Comparison of ENCODE assay signal across 13 cellular contexts in the genomic region with DNA sequence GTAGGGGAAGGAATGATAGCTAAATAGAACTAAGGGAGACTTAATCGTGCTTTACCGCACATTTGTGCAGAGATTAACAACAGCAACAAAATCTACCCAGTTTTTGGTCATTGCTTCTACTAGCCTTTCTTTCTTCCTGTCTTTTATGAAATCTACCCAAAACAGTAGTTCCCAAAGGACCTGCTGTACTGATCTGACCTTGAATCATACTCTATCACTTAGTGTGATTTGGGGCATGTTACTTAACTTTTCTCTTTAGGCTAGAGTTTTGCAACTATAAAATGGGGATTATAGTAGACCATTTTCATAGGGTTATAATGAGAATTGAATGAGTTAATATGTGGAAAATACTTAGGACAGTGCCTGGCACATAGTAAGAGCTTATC. TPM values are rescaled to one million over a fixed set of nuclear protein-coding genes. Genes with fewer than 3 reads are reported as not detected.
DNase-seq lines count a peak whose midpoint lies in the region; FAIRE-seq and TF ChIP-seq lines count a peak whose summit lies in the region.
"Had no signal": no experiment of that assay in that cellular context is flagged by ENCODE, and none has a peak within 500 bp of the region (broad histone marks: within the 10 kb centered on the region; RNA-seq: fewer than 3 reads in every experiment).

No MANE protein-coding gene starts in this region.

- H4K20me1 ChIP-seq in H1 (replicated peaks in 1 of 2; ENCODE audit: control insufficient read depth in 1 of 2, insufficient read depth in 2 of 2, low read length in 2 of 2) = peaks cover 0 to 5% of the 10 kb centered on the region in 2 experiments

- H2BK20ac ChIP-seq in H1 (ENCODE audit: low read length) = peak overlapping the region; percentile 53; the same call in 1 of the 2 replicates

- no peaks in the 10 kb centered on the region for H3K9me3 Mint-ChIP-seq in T-helper 2 cell treated with Interferon-gamma antibody and Interleukin-4, amounts not matched to agents 5 μg/mL and 100 μg/mL, for 36 hours

- no peaks in the 10 kb centered on the region; the same call in 1 of the 2 replicates for H3K79me1 ChIP-seq in H1 (ENCODE audit: low read depth, low read length)

- no peak overlapping the region for H3K4me3 ChIP-seq in HUES48 (ENCODE audit: low read depth, low read length)
- no peak overlapping the region for H3K4me3 ChIP-seq in H1 (ENCODE audit: extremely low read depth in 1 of 4, insufficient read depth in 2 of 4, low read depth in 3 of 4, low read length in 4 of 4)
- H3K4me3 ChIP-seq in liver (ENCODE audit: low read depth in 1 of 3, low read length in 3 of 3) = no peak overlapping the region
- H3K4me3 ChIP-seq in effector memory CD4-positive, alpha-beta T cell (ENCODE audit: insufficient read depth, low read depth, low read length, poor library complexity, severe bottlenecking) = no peak overlapping the region

- WGBS in H1 (ENCODE audit: extremely low coverage in 1 of 2, insufficient coverage in 1 of 2, insufficient read length in 1 of 2, insufficient replicate concordance in 2 of 2, low coverage in 1 of 2, low lambda C conversion rate in 2 of 2, missing lambda C conversion rate in 1 of 2), 2 experiments = 70% methylated on average over 2 of the region's 2 CpGs; no CpG with 5 or more reads in 1 of the 2 experiments
- 70% methylated on average over 2 of the region's 2 CpGs for WGBS in liver

- no peak overlapping the region for H4K5ac ChIP-seq in H1 (ENCODE audit: insufficient read length, low read depth, low read length)

- no peak overlapping the region for H2BK120ac ChIP-seq in H1 (replicated peaks; ENCODE audit: low read depth, low read length)

- H3K4me1 ChIP-seq in HUES48 (ENCODE audit: control insufficient read depth, insufficient read depth, low read length) (peaks cover 72% of the 10 kb centered on the region), H1 (replicated peaks in 1 of 4; ENCODE audit: control insufficient read depth in 3 of 4, insufficient read depth in 4 of 4, low read length in 3 of 4) (peaks cover 3 to 25% (median 17%) of the 10 kb centered on the region in 4 experiments), liver (ENCODE audit: control insufficient read depth in 4 of 4, insufficient read depth in 4 of 4, low read length in 3 of 4) (peaks cover 26 to 79% (median 73%) of the 10 kb centered on the region in 4 donors)
- no peaks in the 10 kb centered on the region for H3K4me1 ChIP-seq in effector memory CD4-positive, alpha-beta T cell (ENCODE audit: control insufficient read depth, insufficient read depth, low read length, poor library complexity, severe bottlenecking)

- H3K36me3 ChIP-seq in HUES48 (ENCODE audit: control insufficient read depth, insufficient read depth, low read length) (no peaks in the 10 kb centered on the region), H1 (ENCODE audit: control insufficient read depth in 2 of 4, insufficient read depth in 4 of 4, low read length in 3 of 4) (no peaks in the 10 kb centered on the region), liver (ENCODE audit: control insufficient read depth in 4 of 4, insufficient read depth in 3 of 4, low read depth in 1 of 4, low read length in 3 of 4) (no peaks in the 10 kb centered on the region)
- H3K36me3 ChIP-seq in effector memory CD4-positive, alpha-beta T cell (ENCODE audit: control insufficient read depth, insufficient read depth, low read length) = no peaks in the 10 kb centered on the region
- H3K36me3 ChIP-seq: brain microvascular endothelial cell had no signal

- H3K23me2 ChIP-seq in H1 (ENCODE audit: low read depth, low read length) = no peaks in the 10 kb centered on the region

- H2AK5ac ChIP-seq in H1 (ENCODE audit: low read depth, low read length) = no peak overlapping the region

- no peak for TF ChIP-seq CTCF in H1 (IDR thresholded peaks at IDR 0.05; ENCODE audit: control extremely low read depth in 1 of 3, insufficient read depth in 1 of 3, low read depth in 1 of 3, low read length in 3 of 3)
- no peak for TF ChIP-seq CTCF in liver (IDR thresholded peaks at IDR 0.05; ENCODE audit: low read depth, low read length, missing input control)

- no peak overlapping the region for H2BK15ac ChIP-seq in H1 (ENCODE audit: low read length)

- no peaks in the 10 kb centered on the region for H3K4me1 Mint-ChIP-seq in T-helper 2 cell treated with Interferon-gamma antibody and Interleukin-4, amounts not matched to agents 5 μg/mL and 100 μg/mL, for 36 hours (ENCODE audit: low read depth)
- H3K4me1 Mint-ChIP-seq: activated CD8-positive, alpha-beta memory T cell treated with anti-CD3 and anti-CD28 coated beads, Interleukin-2, amount 10 ng/mL, durations not matched to agents 7 days and 5 days had no signal

- no peak overlapping the region for H3K4me2 ChIP-seq in H1 (ENCODE audit: insufficient read depth in 1 of 2, low read depth in 2 of 2, low read length in 2 of 2)

- H4K8ac ChIP-seq in H1 (ENCODE audit: extremely low read depth, insufficient read depth, low read length) = no peak overlapping the region

- H3K9ac ChIP-seq in HUES48 (ENCODE audit: low read depth, low read length) (no peak overlapping the region), H1 (replicated peaks in 1 of 4; ENCODE audit: extremely low read depth in 1 of 4, low read depth in 3 of 4, low read length in 3 of 4) (no peak overlapping the region), liver (ENCODE audit: low read depth in 1 of 2, low read length in 2 of 2) (peak overlapping the region in 1 of 2 donors; percentile 51)

- no peak for TF ChIP-seq EP300 in H1 (IDR thresholded peaks at IDR 0.05; ENCODE audit: borderline replicate concordance in 1 of 2, low read depth in 2 of 2, low read length in 2 of 2)

- no peaks in the 10 kb centered on the region for H3K36me3 Mint-ChIP-seq in T-helper 2 cell treated with Interferon-gamma antibody and Interleukin-4, amounts not matched to agents 5 μg/mL and 100 μg/mL, for 36 hours (ENCODE audit: low read depth)
- H3K36me3 Mint-ChIP-seq: activated CD8-positive, alpha-beta memory T cell treated with anti-CD3 and anti-CD28 coated beads, Interleukin-2, amount 10 ng/mL, durations not matched to agents 7 days and 5 days had no signal

- no peak overlapping the region for H2BK5ac ChIP-seq in H1 (ENCODE audit: low read depth, low read length)

- CTCF ChIA-PET in H1 (lab: Charles Lee; ENCODE audit: partially characterized antibody) = interaction anchor here (0.6 to 1.2 kb wide), 7 partner anchors 10 to 79 kb away, joined by 3 to 10 read pairs (median 3); no protein-coding TSS in a partner anchor

- POLR2A ChIA-PET in H1 (lab: Charles Lee; ENCODE audit: partially characterized antibody) = interaction anchor here (0.8 to 1.1 kb wide), 3 partner anchors 10 to 14 kb away, joined by 3 to 4 read pairs (median 3); no protein-coding TSS in a partner anchor

- no peak overlapping the region for H4K91ac ChIP-seq in H1 (replicated peaks; ENCODE audit: insufficient read length, low read length)

- TF ChIP-seq POLR2A in H1 (IDR thresholded peaks at IDR 0.05; ENCODE audit: control extremely low read depth in 1 of 2, low read depth in 2 of 2, low read length in 2 of 2) (no peak), erythroblast (IDR thresholded peaks at IDR 0.05; ENCODE audit: low read length) (no peak)

- no peak overlapping the region for H3K14ac ChIP-seq in H1 (ENCODE audit: insufficient read length)

- H3K27me3 ChIP-seq in HUES48 (ENCODE audit: control insufficient read depth, insufficient read depth, low read length) = no peaks in the 10 kb centered on the region
- no peaks in the 10 kb centered on the region for H3K27me3 ChIP-seq in H1 (replicated peaks in 1 of 4; ENCODE audit: control insufficient read depth in 3 of 4, extremely low read depth in 1 of 4, insufficient read depth in 3 of 4, low read length in 3 of 4)
- no peaks in the 10 kb centered on the region for H3K27me3 ChIP-seq in liver (ENCODE audit: control insufficient read depth in 4 of 4, insufficient read depth in 4 of 4, low read length in 3 of 4)
- H3K27me3 ChIP-seq in effector memory CD4-positive, alpha-beta T cell (replicated peaks; ENCODE audit: control insufficient read depth, insufficient read depth, low read length, poor library complexity, severe bottlenecking) = no peaks in the 10 kb centered on the region
- H3K27me3 ChIP-seq: brain microvascular endothelial cell had no signal

- H3K27me3 Mint-ChIP-seq in T-helper 2 cell treated with Interferon-gamma antibody and Interleukin-4, amounts not matched to agents 5 μg/mL and 100 μg/mL, for 36 hours (ENCODE audit: low read depth) = peaks cover 4% of the 10 kb centered on the region

- TF ChIP-seq RAD21 in H1 (IDR thresholded peaks at IDR 0.05 in 1 of 2, conservative IDR thresholded peaks at IDR 0.05 in 1 of 2; ENCODE audit: low read depth in 2 of 2, low read length in 2 of 2) = no peak
- no peak for TF ChIP-seq RAD21 in liver (IDR thresholded peaks at IDR 0.05)

- H3K23ac ChIP-seq in H1 (ENCODE audit: insufficient read length) = no peak overlapping the region

- no peak for FAIRE-seq in H1 (lab: Jason Lieb, UNC)

- H2BK12ac ChIP-seq in H1 (ENCODE audit: low read depth, low read length) = no peak overlapping the region

- H3K56ac ChIP-seq in H1 (replicated peaks; ENCODE audit: insufficient read length, low read depth, low read length) = no peak overlapping the region

- no peak overlapping the region; the same call in 1 of the 2 replicates for H3K18ac ChIP-seq in H1 (ENCODE audit: extremely low read depth, low read length)

- no peak overlapping the region for H2AFZ ChIP-seq in H1 (ENCODE audit: low read length)

- no peak overlapping the region for H3K27ac Mint-ChIP-seq in T-helper 2 cell treated with Interferon-gamma antibody and Interleukin-4, amounts not matched to agents 5 μg/mL and 100 μg/mL, for 36 hours
- H3K27ac Mint-ChIP-seq: activated CD8-positive, alpha-beta memory T cell treated with anti-CD3 and anti-CD28 coated beads, Interleukin-2, amount 10 ng/mL, durations not matched to agents 7 days and 5 days had no signal

- no peak overlapping the region for H3K4me3 Mint-ChIP-seq in T-helper 2 cell treated with Interferon-gamma antibody and Interleukin-4, amounts not matched to agents 5 μg/mL and 100 μg/mL, for 36 hours
- H3K4me3 Mint-ChIP-seq: activated CD8-positive, alpha-beta memory T cell treated with anti-CD3 and anti-CD28 coated beads, Interleukin-2, amount 10 ng/mL, durations not matched to agents 7 days and 5 days had no signal

- H3K27ac ChIP-seq in HUES48 (ENCODE audit: low read depth, low read length) (peak overlapping the region; percentile 86), H1 (ENCODE audit: low read depth, low read length) (no peak overlapping the region), liver (ENCODE audit: low read depth in 1 of 2, low read length in 2 of 2) (peak overlapping the region; percentile 40 to 50)
- no peak overlapping the region for H3K27ac ChIP-seq in effector memory CD4-positive, alpha-beta T cell (ENCODE audit: insufficient read depth, low read length, poor library complexity, severe bottlenecking)
- H3K27ac ChIP-seq: brain microvascular endothelial cell, C4-2B had no signal

- H3K79me2 ChIP-seq in H1 (ENCODE audit: control insufficient read depth in 1 of 2, insufficient read depth in 2 of 2, low read length in 2 of 2) = peaks cover 7 to 88% of the 10 kb centered on the region in 2 experiments

- no peak for DNase-seq in H1 (ENCODE audit: low read depth in 1 of 2, low spot score in 2 of 2)
- peak; percentile 61 for DNase-seq in stromal cell of bone marrow (ENCODE audit: low read depth)
- no peak for DNase-seq in erythroblast (lab: John Stamatoyannopoulos, UW)
- no peak for DNase-seq in T-helper 2 cell treated with Interferon-gamma antibody and Interleukin-4, amounts not matched to agents 5 μg/mL and 100 μg/mL, for 36 hours (ENCODE audit: low spot score)
- no peak for DNase-seq in NCI-H446 (lab: John Stamatoyannopoulos, UW)
- DNase-seq in effector memory CD4-positive, alpha-beta T cell = no peak
- DNase-seq: activated CD8-positive, alpha-beta memory T cell treated with anti-CD3 and anti-CD28 coated beads, Interleukin-2, amount 10 ng/mL, durations not matched to agents 7 days and 5 days; brain microvascular endothelial cell; stimulated activated CD4-positive, alpha-beta T cell treated with anti-CD3 and anti-CD28 coated beads, Interleukin-2, amount 100 ng/mL, for 48 hours; T-helper 2 cell had no signal

- no peak overlapping the region for H3K4ac ChIP-seq in H1 (replicated peaks; ENCODE audit: insufficient read length, low read depth, low read length)

- no peaks in the 10 kb centered on the region for H3K9me3 ChIP-seq in HUES48 (ENCODE audit: control insufficient read depth, insufficient read depth, low read length)
- H3K9me3 ChIP-seq in H1 (ENCODE audit: insufficient read depth in 2 of 2, low read depth in 1 of 2, low read length in 1 of 2) = no peaks in the 10 kb centered on the region
- no peaks in the 10 kb centered on the region for H3K9me3 ChIP-seq in liver (ENCODE audit: control insufficient read depth in 4 of 4, low read length in 3 of 4)
- no peaks in the 10 kb centered on the region for H3K9me3 ChIP-seq in effector memory CD4-positive, alpha-beta T cell (ENCODE audit: control insufficient read depth, low read length)

RNA-seq across cellular contexts. Expression of gene MACF1, which starts 30.5 kb away (rescaled TPM):
- 261 and 285 TPM in 2 replicates for total RNA-seq in H1 (2021; fragmentation: NEBNext Ultra II Directional; extraction: Animal tissue kit (Norgen Biotek cat#: 25700))
- polyA plus RNA-seq in H1 (2011; rRNA removed) (57.6 and 59.8 TPM in 2 replicates), liver (10 to 100 TPM; 23.3 to 40.2 TPM)
- 58.6 TPM for polyA plus RNA-seq in H1 (2011; cell fraction: cytosol; rRNA removed)
- polyA plus RNA-seq in H1 (2011; cell fraction: nucleus; rRNA removed) = 249 TPM
- 118 to 148 TPM (median 133 TPM) in 4 replicates for polyA plus RNA-seq in H1 (2012, experiment 1 of 2)
- polyA plus RNA-seq in H1 (2012, experiment 2 of 2) = 7.3 TPM
- 141 TPM for polyA plus RNA-seq in H1 (2013, experiment 1 of 2)
- 133 TPM for polyA plus RNA-seq in H1 (2013, experiment 2 of 2)
- polyA minus RNA-seq in H1 (2011; rRNA and poly(A)+ RNA removed) = 265 and 314 TPM in 2 replicates
- 150 TPM for polyA minus RNA-seq in H1 (2011; cell fraction: cytosol; rRNA and poly(A)+ RNA removed)
- polyA minus RNA-seq in H1 (2011; cell fraction: nucleus; rRNA and poly(A)+ RNA removed) = 618 TPM
- total RNA-seq in liver = 100 to 1,000 TPM in 1 of 2 donors, 10 to 100 TPM in 1; 62.1 to 216 TPM

Comparison
In these comparisons a context has a peak if more than half of its experiments do, and no peak if none do; other contexts are left out.
1. H3K27ac ChIP-seq: peak in HUES48 (single experiment) and liver (2 of 2); none in H1 (single experiment) and effector memory CD4-positive, alpha-beta T cell (single experiment).